In the genomic region with DNA sequence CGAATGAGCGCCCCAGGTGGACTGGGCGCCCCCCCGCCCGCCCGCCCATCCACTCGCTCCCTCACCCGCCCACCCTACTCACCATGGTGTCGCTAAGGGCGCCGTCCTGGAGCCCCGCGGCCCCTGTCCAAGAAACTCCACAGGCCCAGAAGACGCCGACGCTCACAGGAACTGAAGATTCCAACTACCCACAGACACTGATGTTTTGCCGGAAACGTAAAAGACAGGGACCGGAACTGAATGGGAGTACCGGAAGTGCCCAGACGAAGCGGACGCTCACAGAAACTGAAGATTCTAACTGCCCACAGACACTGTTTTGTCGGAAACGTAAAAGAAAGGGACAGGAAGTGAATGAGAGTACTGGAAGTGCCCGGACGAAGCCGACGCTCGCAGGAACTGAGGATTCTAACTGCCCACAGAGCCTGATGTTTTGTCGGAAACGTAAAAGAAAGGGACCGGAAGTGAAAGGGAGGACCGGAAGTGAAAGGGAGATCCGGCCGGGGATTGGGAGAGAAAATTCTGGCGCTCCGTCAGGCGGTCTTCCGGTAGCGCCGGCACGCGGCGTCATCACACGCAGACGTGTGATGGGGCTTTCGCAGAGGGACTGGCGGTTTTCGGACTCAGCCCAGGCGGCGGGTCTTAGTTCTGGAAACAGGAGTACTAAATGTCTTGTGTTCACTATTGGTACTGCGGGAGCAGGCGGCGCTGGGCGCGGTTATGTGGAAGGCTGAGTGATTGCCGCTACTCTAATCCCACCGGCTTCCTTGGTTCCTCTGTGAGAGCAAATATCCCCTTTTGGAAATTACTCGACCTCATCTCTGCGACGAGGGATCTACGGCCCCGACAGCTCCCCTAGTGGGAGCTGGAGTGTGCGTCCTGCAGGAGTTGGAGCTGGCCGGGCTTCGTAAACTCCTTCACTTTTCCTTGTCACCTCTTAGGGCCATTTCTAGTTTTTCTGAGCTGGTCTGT, we compare ENCODE assay signal across 8 cellular contexts. TPM values are rescaled to one million over a fixed set of nuclear protein-coding genes. Genes with fewer than 3 reads are reported as not detected.
DNase-seq lines count a peak whose midpoint lies in the region; ATAC-seq and TF ChIP-seq lines count a peak whose summit lies in the region.

A gene (minus strand): TSS at position 173 of the 969 bp plus-strand sequence. CDS start 88 bp downstream, at position 85.

- peak within 1 kb of the TSS; percentile 87 for H2AFZ ChIP-seq in trophoblast cell (ENCODE audit: insufficient read depth, low read length, poor library complexity)

- TF ChIP-seq POLR2A in transverse colon (IDR thresholded peaks at IDR 0.05): peak; percentile 81

- H2BK12ac ChIP-seq in trophoblast cell (ENCODE audit: low read length): no peak within 1 kb of the TSS

- H3K9ac ChIP-seq in trophoblast cell (ENCODE audit: low read length): peak within 1 kb of the TSS; percentile 94

- H3K27me3 ChIP-seq in trophoblast cell (ENCODE audit: insufficient read depth, low read length) (no peaks in the 10 kb centered on the region), transverse colon (no peaks in the 10 kb centered on the region)

- H3K4me1 ChIP-seq in trophoblast cell (ENCODE audit: control insufficient read depth in 1 of 2, insufficient read depth in 2 of 2, low read length in 2 of 2): peaks cover 5% of the 10 kb centered on the region in 2 experiments
- H3K4me1 ChIP-seq in transverse colon: peaks cover 7 to 27% (median 22%) of the 10 kb centered on the region in 4 donors

- peak within 1 kb of the TSS; percentile 97 for H4K8ac ChIP-seq in trophoblast cell (ENCODE audit: low read depth, low read length)

- no CpG with 5 or more reads among the region's 67 CpGs for WGBS in trophoblast cell (ENCODE audit: extremely low coverage, insufficient coverage, insufficient read length)
- 0% methylated on average over 33 to 60 of the region's 67 CpGs for WGBS in transverse colon (ENCODE audit: low coverage in 1 of 2), 2 donors

- peak within 1 kb of the TSS; percentile 75 for H2BK5ac ChIP-seq in trophoblast cell (ENCODE audit: low read depth, low read length, poor library complexity)

- no peak for TF ChIP-seq EP300 in transverse colon (IDR thresholded peaks at IDR 0.05; ENCODE audit: low read depth)

- H3K9me3 ChIP-seq in trophoblast cell (ENCODE audit: insufficient read depth, low read depth, low read length) (no peaks in the 10 kb centered on the region), transverse colon (no peaks in the 10 kb centered on the region)

- H3K14ac ChIP-seq in trophoblast cell (ENCODE audit: low read length): peak within 1 kb of the TSS; percentile 79

- H3K79me1 ChIP-seq in trophoblast cell (ENCODE audit: low read length): peaks cover 5% of the 10 kb centered on the region

- H3K4me3 ChIP-seq in trophoblast cell (ENCODE audit: low read depth, low read length) (peak within 1 kb of the TSS; percentile 81), transverse colon (peak within 1 kb of the TSS; percentile 76 to 93 (median 88))

- H3K27ac ChIP-seq in trophoblast cell (ENCODE audit: low read depth, low read length) (peak within 1 kb of the TSS; percentile 96), transverse colon (peak within 1 kb of the TSS; percentile 90 to 96 (median 95))

- ATAC-seq in HG02763 (IDR thresholded peaks at IDR 0.05; ENCODE audit: unreplicated experiment) (peak; percentile 88), Right ventricle myocardium superior (ENCODE audit: poor library complexity) (peak; percentile 97)

- no peak within 1 kb of the TSS for H3K18ac ChIP-seq in trophoblast cell (ENCODE audit: low read length)

- H2AK5ac ChIP-seq in trophoblast cell (ENCODE audit: low read length): peak within 1 kb of the TSS; percentile 18

- TF ChIP-seq CTCF in GM12874 (IDR thresholded peaks at IDR 0.05; ENCODE audit: insufficient read depth, low read depth, low read length) (peak; percentile 82), transverse colon (IDR thresholded peaks at IDR 0.05) (peak; percentile 63 to 80 (median 72))

- H3K36me3 ChIP-seq in trophoblast cell (ENCODE audit: control insufficient read depth in 1 of 2, insufficient read depth in 2 of 2, low read length in 2 of 2) (peaks cover 16 to 17% of the 10 kb centered on the region in 2 experiments), transverse colon (peaks cover 0 to 25% (median 6%) of the 10 kb centered on the region in 4 donors)

- H4K91ac ChIP-seq in trophoblast cell (ENCODE audit: low read depth, low read length): peak within 1 kb of the TSS; percentile 78

- DNase-seq in NCI-H1417 (lab: John Stamatoyannopoulos, UW) (peak; percentile 95 to 100 (median 100)), SW 1271 (lab: John Stamatoyannopoulos, UW) (peak; percentile 94 to 98), Right ventricle myocardium superior (peak; percentile 92), trophoblast cell (peak; percentile 90 to 95), transverse colon (peak; percentile 91)
- DNase-seq in activated naive CD8-positive, alpha-beta T cell treated with anti-CD3 and anti-CD28 coated beads, Interleukin-2, amount 50 U/mL, for 16 hours (ENCODE audit: low read depth, low spot score): peak; percentile 78

- peak within 1 kb of the TSS; percentile 76 for H3K4me2 ChIP-seq in trophoblast cell (ENCODE audit: low read length)

- peak within 1 kb of the TSS; percentile 82 for H4K12ac ChIP-seq in trophoblast cell (ENCODE audit: low read depth, low read length)

- intact Hi-C loops in Right ventricle myocardium superior (cut with DNase I) (no loop called here), transverse colon (cut with DNase I; ENCODE audit: low total_unique reads) (no loop called here)

- in situ Hi-C loops in transverse colon (cut with MboI; ENCODE audit: low pct_ligation_motif_present in 1 of 4, low pct_unique_long_range_greater_than_20kb in 1 of 4, low sequenced_read_pairs in 3 of 4): no loop called here

- H3K79me2 ChIP-seq in trophoblast cell (ENCODE audit: control insufficient read depth, insufficient read depth, low read length, poor library complexity): peaks cover 2% of the 10 kb centered on the region

- H3K23ac ChIP-seq in trophoblast cell (ENCODE audit: low read length): no peak within 1 kb of the TSS

- peak within 1 kb of the TSS; percentile 13 for H3K4ac ChIP-seq in trophoblast cell (ENCODE audit: low read depth, low read length)

- peak within 1 kb of the TSS; percentile 73 for H2BK120ac ChIP-seq in trophoblast cell (ENCODE audit: insufficient read depth, low read length, poor library complexity)

RNA-seq across cellular contexts. Expression of the gene that starts here (rescaled TPM):
- total RNA-seq in Right ventricle myocardium superior: 28.0 TPM
- 19.1 and 19.8 TPM in 2 replicates for polyA plus RNA-seq in trophoblast cell (2013)
- 10 to 100 TPM in 2 of 4 donors, 1 to 10 TPM in 2; 1.6 to 14.2 (median 7.2) TPM for total RNA-seq in transverse colon

Comparison
In these comparisons a context has a peak if more than half of its experiments do, and no peak if none do; other contexts are left out.
1. Peak in every context shown above with its lines: DNase-seq, ATAC-seq, H3K4me3 ChIP-seq and H3K27ac ChIP-seq.